ENCODE assay signal across 9 cellular contexts in the genomic region with DNA sequence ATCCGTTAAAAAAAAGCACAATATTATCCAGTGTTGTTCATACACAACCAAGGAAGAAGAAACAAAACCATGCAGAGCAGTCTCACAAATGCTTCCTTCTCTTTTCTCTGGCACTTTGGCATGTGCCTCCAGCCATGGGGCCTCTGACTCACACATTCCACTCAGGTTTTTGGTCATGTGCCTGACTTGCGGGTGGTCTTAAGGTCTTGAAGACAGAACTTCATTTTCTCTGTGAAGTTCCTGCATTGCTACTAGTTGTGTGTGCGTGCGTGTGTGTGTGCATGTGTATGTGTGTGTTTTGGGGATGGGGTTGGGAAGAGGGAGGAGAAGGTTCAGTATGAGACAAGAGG.
DNase-seq lines count a peak whose midpoint lies in the region; ATAC-seq, FAIRE-seq and TF ChIP-seq lines count a peak whose summit lies in the region.
"Had no signal": no experiment of that assay in that cellular context is flagged by ENCODE, and none has a peak within 500 bp of the region (broad histone marks: within the 10 kb centered on the region; RNA-seq: fewer than 3 reads in every experiment).

No MANE protein-coding gene starts in this region.

- no peaks in the 10 kb centered on the region for H3K27me3 Mint-ChIP-seq in Calu3 (ENCODE audit: unreplicated experiment)
- no peaks in the 10 kb centered on the region for H3K27me3 Mint-ChIP-seq in neural crest cell (ENCODE audit: low read depth)

- H3K27me3 ChIP-seq in fibroblast of lung (ENCODE audit: control insufficient read depth, insufficient read depth, low read length): no peaks in the 10 kb centered on the region

- H3K27ac ChIP-seq in fibroblast of lung (ENCODE audit: insufficient read depth, low read length): no peak overlapping the region

- H3K9ac ChIP-seq in fibroblast of lung (ENCODE audit: insufficient read depth, low read length): no peak overlapping the region

- no peaks in the 10 kb centered on the region for H3K4me1 ChIP-seq in fibroblast of lung (ENCODE audit: control insufficient read depth, extremely low read depth, insufficient read depth, low read length)

- H3K4me1 Mint-ChIP-seq in Calu3 (ENCODE audit: low read depth, unreplicated experiment) (peaks cover 21% of the 10 kb centered on the region), neural crest cell (peaks cover 61% of the 10 kb centered on the region)
- H3K4me1 Mint-ChIP-seq: T-helper 17 cell had no signal

- peak; percentile 58 for DNase-seq in Calu3
- peak; percentile 55 for DNase-seq in RCC 7860 (ENCODE audit: low spot score)
- DNase-seq in fibroblast of lung (ENCODE audit: low read depth in 2 of 2): peak; percentile 75 to 93
- DNase-seq in neural crest cell (ENCODE audit: low read depth, low spot score): no peak
- no peak for DNase-seq in activated naive CD4-positive, alpha-beta T cell treated with anti-CD3 and anti-CD28 coated beads, Interleukin-2, amount 50 U/mL, for 72 hours (ENCODE audit: low spot score in 2 of 2)
- no peak for DNase-seq in LoVo (ENCODE audit: low spot score)
- DNase-seq in left lobe of liver (ENCODE audit: low spot score): no peak
- DNase-seq: T-helper 17 cell had no signal

- CTCF ChIA-PET in Calu3 (lab: Charles Lee): interaction anchor here (1.2 kb wide), 1 partner anchor 35 kb away, joined by 9 read pairs; no protein-coding TSS in a partner anchor

- TF ChIP-seq CTCF in Calu3 (IDR thresholded peaks at IDR 0.05; ENCODE audit: unreplicated experiment) (no peak), fibroblast of lung (conservative IDR thresholded peaks at IDR 0.05 in 1 of 2, IDR thresholded peaks at IDR 0.05 in 1 of 2; ENCODE audit: low read depth in 1 of 2, low read length in 2 of 2) (no peak), neural crest cell (conservative IDR thresholded peaks at IDR 0.05) (no peak)

- H3K36me3 ChIP-seq in fibroblast of lung (ENCODE audit: control insufficient read depth, insufficient read depth, low read length): no peaks in the 10 kb centered on the region

- no peak for ATAC-seq in activated naive CD4-positive, alpha-beta T cell treated with anti-CD3 and anti-CD28 coated beads, Interleukin-2, amount 50 U/mL, for 72 hours
- no peak for ATAC-seq in HG03280 (IDR thresholded peaks at IDR 0.05; ENCODE audit: unreplicated experiment)
- no peak for ATAC-seq in left lobe of liver
- ATAC-seq: T-helper 17 cell had no signal

- H3K27ac Mint-ChIP-seq in Calu3 (ENCODE audit: unreplicated experiment) (peak overlapping the region; percentile 79), neural crest cell (ENCODE audit: unreplicated experiment) (peak overlapping the region; percentile 95)
- no peak overlapping the region for H3K27ac Mint-ChIP-seq in activated naive CD4-positive, alpha-beta T cell treated with anti-CD3 and anti-CD28 coated beads, Interleukin-2, amount 50 U/mL, for 72 hours
- H3K27ac Mint-ChIP-seq: T-helper 17 cell had no signal

- FAIRE-seq in RCC 7860 (lab: Jason Lieb, UNC): no peak

- H3K9me3 ChIP-seq in fibroblast of lung (ENCODE audit: control insufficient read depth, insufficient read depth, low read depth, low read length): no peaks in the 10 kb centered on the region

- no peaks in the 10 kb centered on the region for H3K79me2 ChIP-seq in fibroblast of lung (ENCODE audit: control insufficient read depth, insufficient read depth, low read length)

- H3K4me3 ChIP-seq in fibroblast of lung (replicated peaks in 1 of 4; ENCODE audit: control extremely low read depth in 1 of 4, insufficient read depth in 1 of 4, low read depth in 3 of 4, low read length in 4 of 4): no peak overlapping the region

- no peaks in the 10 kb centered on the region for H4K20me1 ChIP-seq in fibroblast of lung (ENCODE audit: control insufficient read depth, extremely low read depth, insufficient read depth, low read length)

- H3K36me3 Mint-ChIP-seq in Calu3 (ENCODE audit: insufficient read depth, unreplicated experiment) (peaks cover 8% of the 10 kb centered on the region), neural crest cell (ENCODE audit: low read depth) (no peaks in the 10 kb centered on the region)
- H3K36me3 Mint-ChIP-seq in activated naive CD4-positive, alpha-beta T cell treated with anti-CD3 and anti-CD28 coated beads, Interleukin-2, amount 50 U/mL, for 72 hours: no peaks in the 10 kb centered on the region

- H3K9me3 Mint-ChIP-seq in Calu3 (ENCODE audit: low read depth, unreplicated experiment): no peaks in the 10 kb centered on the region
- no peaks in the 10 kb centered on the region for H3K9me3 Mint-ChIP-seq in neural crest cell
- no peaks in the 10 kb centered on the region for H3K9me3 Mint-ChIP-seq in activated naive CD4-positive, alpha-beta T cell treated with anti-CD3 and anti-CD28 coated beads, Interleukin-2, amount 50 U/mL, for 72 hours

- no TSS peak for BruUV-seq in Calu3 (replicated peaks; lab: Mats Ljungman, UMichigan)

- intact Hi-C loops in Calu3 (cut with micrococcal nuclease; ENCODE audit: unreplicated experiment): no loop called here

- H3K4me3 Mint-ChIP-seq in Calu3 (ENCODE audit: low read depth, unreplicated experiment) (peak overlapping the region; percentile 32), neural crest cell (peak overlapping the region; percentile 29)
- H3K4me3 Mint-ChIP-seq: T-helper 17 cell had no signal

- H3K4me2 ChIP-seq in fibroblast of lung (ENCODE audit: extremely low read depth, insufficient read depth, low read length): no peak overlapping the region

- H2AFZ ChIP-seq in fibroblast of lung (ENCODE audit: low read length): no peak overlapping the region

Comparison
In these comparisons a context has a peak if more than half of its experiments do, and no peak if none do; other contexts are left out.
1. DNase-seq: peak in Calu3 (single experiment), RCC 7860 (single experiment) and fibroblast of lung (2 of 2); none in neural crest cell (single experiment), activated naive CD4-positive, alpha-beta T cell treated with anti-CD3 and anti-CD28 coated beads, Interleukin-2, amount 50 U/mL, for 72 hours (0 of 2), LoVo (single experiment) and left lobe of liver (single experiment).
2. H3K27ac Mint-ChIP-seq: peak in Calu3 (single experiment) and neural crest cell (single experiment); none in activated naive CD4-positive, alpha-beta T cell treated with anti-CD3 and anti-CD28 coated beads, Interleukin-2, amount 50 U/mL, for 72 hours (0 of 2).